In genomic region chr1:211579434-211580302, GRCh38 we compare ENCODE assay signal across 1 cellular context.
A peak's percentile ranks its signal among the peaks of the same experiment; 100 is the strongest.
TF ChIP-seq lines count a peak whose summit lies in the region.

No MANE protein-coding gene starts in this region.

TF ChIP-seq in liver, 16 proteins besides CTCF, POLR2A, EP300 and RAD21 (continued from another document):
- TF ChIP-seq, protein P1, sequence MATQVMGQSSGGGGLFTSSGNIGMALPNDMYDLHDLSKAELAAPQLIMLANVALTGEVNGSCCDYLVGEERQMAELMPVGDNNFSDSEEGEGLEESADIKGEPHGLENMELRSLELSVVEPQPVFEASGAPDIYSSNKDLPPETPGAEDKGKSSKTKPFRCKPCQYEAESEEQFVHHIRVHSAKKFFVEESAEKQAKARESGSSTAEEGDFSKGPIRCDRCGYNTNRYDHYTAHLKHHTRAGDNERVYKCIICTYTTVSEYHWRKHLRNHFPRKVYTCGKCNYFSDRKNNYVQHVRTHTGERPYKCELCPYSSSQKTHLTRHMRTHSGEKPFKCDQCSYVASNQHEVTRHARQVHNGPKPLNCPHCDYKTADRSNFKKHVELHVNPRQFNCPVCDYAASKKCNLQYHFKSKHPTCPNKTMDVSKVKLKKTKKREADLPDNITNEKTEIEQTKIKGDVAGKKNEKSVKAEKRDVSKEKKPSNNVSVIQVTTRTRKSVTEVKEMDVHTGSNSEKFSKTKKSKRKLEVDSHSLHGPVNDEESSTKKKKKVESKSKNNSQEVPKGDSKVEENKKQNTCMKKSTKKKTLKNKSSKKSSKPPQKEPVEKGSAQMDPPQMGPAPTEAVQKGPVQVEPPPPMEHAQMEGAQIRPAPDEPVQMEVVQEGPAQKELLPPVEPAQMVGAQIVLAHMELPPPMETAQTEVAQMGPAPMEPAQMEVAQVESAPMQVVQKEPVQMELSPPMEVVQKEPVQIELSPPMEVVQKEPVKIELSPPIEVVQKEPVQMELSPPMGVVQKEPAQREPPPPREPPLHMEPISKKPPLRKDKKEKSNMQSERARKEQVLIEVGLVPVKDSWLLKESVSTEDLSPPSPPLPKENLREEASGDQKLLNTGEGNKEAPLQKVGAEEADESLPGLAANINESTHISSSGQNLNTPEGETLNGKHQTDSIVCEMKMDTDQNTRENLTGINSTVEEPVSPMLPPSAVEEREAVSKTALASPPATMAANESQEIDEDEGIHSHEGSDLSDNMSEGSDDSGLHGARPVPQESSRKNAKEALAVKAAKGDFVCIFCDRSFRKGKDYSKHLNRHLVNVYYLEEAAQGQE (IDR thresholded peaks at IDR 0.05): peak; percentile 18
- TF ChIP-seq GABPA (IDR thresholded peaks at IDR 0.05 in 1 of 2, conservative IDR thresholded peaks at IDR 0.05 in 1 of 2) (no peak), HNF4A (conservative IDR thresholded peaks at IDR 0.05) (peak; percentile 74 to 82), RXRA (IDR thresholded peaks at IDR 0.05) (peak; percentile 89 to 92), SP1 (IDR thresholded peaks at IDR 0.05) (peak; percentile 54), YY1 (IDR thresholded peaks at IDR 0.05) (peak; percentile 6)
- TF ChIP-seq, protein P2, sequence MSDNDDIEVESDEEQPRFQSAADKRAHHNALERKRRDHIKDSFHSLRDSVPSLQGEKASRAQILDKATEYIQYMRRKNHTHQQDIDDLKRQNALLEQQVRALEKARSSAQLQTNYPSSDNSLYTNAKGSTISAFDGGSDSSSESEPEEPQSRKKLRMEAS (IDR thresholded peaks at IDR 0.05): no peak
